ENCODE assay signal across 8 cellular contexts in genomic region chr6:35687658-35688604, GRCh38. TPM values are rescaled to one million over a fixed set of nuclear protein-coding genes. Genes with fewer than 3 reads are reported as not detected.
DNase-seq lines count a peak whose midpoint lies in the region; ATAC-seq, FAIRE-seq and TF ChIP-seq lines count a peak whose summit lies in the region.

No MANE protein-coding gene starts in this region.

- H3K4me3 ChIP-seq in colonic mucosa (peak overlapping the region; percentile 94), liver (ENCODE audit: low read depth in 1 of 3, low read length in 3 of 3) (peak overlapping the region; percentile 76 to 94 (median 84))

- H3K27me3 ChIP-seq in colonic mucosa: no peaks in the 10 kb centered on the region
- H3K27me3 ChIP-seq in liver (ENCODE audit: control insufficient read depth in 4 of 4, insufficient read depth in 4 of 4, low read length in 3 of 4): no peaks in the 10 kb centered on the region

- WGBS in liver: under 1% methylated on average over 100 of the region's 100 CpGs

- peak overlapping the region; percentile 84 for H3K27ac ChIP-seq in colonic mucosa
- peak overlapping the region; percentile 65 to 71 for H3K27ac ChIP-seq in liver (ENCODE audit: low read depth in 1 of 2, low read length in 2 of 2)

- TF ChIP-seq CTCF in colonic mucosa (IDR thresholded peaks at IDR 0.05): no peak
- TF ChIP-seq CTCF in liver (IDR thresholded peaks at IDR 0.05; ENCODE audit: low read depth, low read length, missing input control): no peak

- H3K9me3 ChIP-seq in colonic mucosa (no peaks in the 10 kb centered on the region), liver (ENCODE audit: control insufficient read depth in 4 of 4, low read length in 3 of 4) (no peaks in the 10 kb centered on the region)

- intact Hi-C loops in colonic mucosa (cut with DNase I): loop anchor here (2.0 to 5.0 kb wide), 2 partner anchors 34 to 45 kb away; no protein-coding TSS in a partner anchor

- peak overlapping the region; percentile 92 to 99 for H3K9ac ChIP-seq in colonic mucosa (ENCODE audit: low read depth in 2 of 2, low read length in 2 of 2)
- H3K9ac ChIP-seq in liver (ENCODE audit: low read depth in 1 of 2, low read length in 2 of 2): peak overlapping the region; percentile 71 to 98

- peak; percentile 78 for FAIRE-seq in GM12892 (lab: Jason Lieb, UNC)

- no peak for TF ChIP-seq POLR2A in GM12892 (IDR thresholded peaks at IDR 0.05; ENCODE audit: low read depth, low read length)

- TF ChIP-seq RAD21 in liver (IDR thresholded peaks at IDR 0.05): peak in 1 of 2 donors; percentile 52

- H3K4me1 ChIP-seq in colonic mucosa (no peaks in the 10 kb centered on the region), liver (ENCODE audit: control insufficient read depth in 4 of 4, insufficient read depth in 4 of 4, low read length in 3 of 4) (peaks cover 1 to 16% (median 13%) of the 10 kb centered on the region in 4 donors)

- ATAC-seq in HG02571 (IDR thresholded peaks at IDR 0.05; ENCODE audit: unreplicated experiment): peak; percentile 28

- H3K36me3 ChIP-seq in colonic mucosa (no peaks in the 10 kb centered on the region), liver (ENCODE audit: control insufficient read depth in 4 of 4, insufficient read depth in 3 of 4, low read depth in 1 of 4, low read length in 3 of 4) (peaks cover 0 to 6% (median 4%) of the 10 kb centered on the region in 4 donors)

- DNase-seq in GM12892 (ENCODE audit: insufficient read length) (peak; percentile 33), NAMALWA (ENCODE audit: low spot score) (peak; percentile 85), colonic mucosa (peak; percentile 71), SHP77 (lab: John Stamatoyannopoulos, UW) (no peak)
- DNase-seq in activated CD4-positive, CD25-positive, alpha-beta regulatory T cell treated with anti-CD3 and anti-CD28 coated beads, Interleukin-2, amount 50 U/mL, for 72 hours: peak; percentile 70
- DNase-seq in stimulated activated CD4-positive, alpha-beta T cell treated with anti-CD3 and anti-CD28 coated beads, Interleukin-4, amount 100 ng/mL, for 1 hour: peak; percentile 61

TF ChIP-seq in liver, 16 proteins besides CTCF, POLR2A, EP300 and RAD21:
- TF ChIP-seq NR2F2 (IDR thresholded peaks at IDR 0.05) (no peak), SP1 (IDR thresholded peaks at IDR 0.05) (peak; percentile 5), HNF4A (conservative IDR thresholded peaks at IDR 0.05) (no peak)

RNA-seq across cellular contexts. Expression of gene FKBP5, which starts 0.8 kb away (rescaled TPM):
- polyA plus RNA-seq in GM12892 (2012; ENCODE audit: missing spikeins): 34.9 TPM
- total RNA-seq in colonic mucosa: 10 to 100 TPM; 29.1 to 54.7 TPM
- total RNA-seq in liver: 100 to 1,000 TPM in 1 of 2 donors, 10 to 100 TPM in 1; 10.3 to 132 TPM
- 10 to 100 TPM; 61.7 to 65.8 TPM for polyA plus RNA-seq in liver

RNA-seq across cellular contexts. Expression of gene ARMC12, which starts 48.9 kb away (rescaled TPM):
- 0.30 TPM for polyA plus RNA-seq in GM12892 (2012; ENCODE audit: missing spikeins)
- under 1 TPM in 1 of 2 donors, not detected in 1; 0.30 TPM for total RNA-seq in colonic mucosa
- total RNA-seq in liver: under 1 TPM in 1 of 2 donors, not detected in 1; 0.42 TPM
- polyA plus RNA-seq in liver: under 1 TPM; 0.43 to 0.64 TPM

Comparison
In these comparisons a context has a peak if more than half of its experiments do, and no peak if none do; other contexts are left out.
1. DNase-seq: peak in GM12892 (single experiment), NAMALWA (single experiment), activated CD4-positive, CD25-positive, alpha-beta regulatory T cell treated with anti-CD3 and anti-CD28 coated beads, Interleukin-2, amount 50 U/mL, for 72 hours (single experiment), colonic mucosa (single experiment) and stimulated activated CD4-positive, alpha-beta T cell treated with anti-CD3 and anti-CD28 coated beads, Interleukin-4, amount 100 ng/mL, for 1 hour (single experiment); none in SHP77 (0 of 2).